In genomic region chr4:15238720-15239119, GRCh38 we compare ENCODE assay signal across 9 cellular contexts.
DNase-seq lines count a peak whose midpoint lies in the region; ATAC-seq, FAIRE-seq and TF ChIP-seq lines count a peak whose summit lies in the region.
"Had no signal": no experiment of that assay in that cellular context is flagged by ENCODE, and none has a peak within 500 bp of the region (broad histone marks: within the 10 kb centered on the region; RNA-seq: fewer than 3 reads in every experiment).

No MANE protein-coding gene starts in this region.

- FAIRE-seq in urothelium cell line (lab: Jason Lieb, UNC) = no peak

- no peak overlapping the region for H3K4me3 ChIP-seq in astrocyte of the spinal cord (ENCODE audit: low read depth, low read length)

- TF ChIP-seq CTCF in astrocyte of the spinal cord (IDR thresholded peaks at IDR 0.05; ENCODE audit: low read depth, low read length) = peak; percentile 69

- in situ Hi-C loops in astrocyte of the spinal cord (cut with HindIII; ENCODE audit: low sequenced_read_pairs) = no loop called here

- DNase-seq in EH (ENCODE audit: low read depth) (peak; percentile 62), NAMALWA (ENCODE audit: low spot score) (peak; percentile 18), astrocyte of the spinal cord (ENCODE audit: low read depth, low spot score) (peak; percentile 59), inferior parietal cortex (ENCODE audit: extremely low spot score) (peak; percentile 22), urothelium cell line (ENCODE audit: low spot score) (no peak)
- DNase-seq in stimulated activated CD8-positive, alpha-beta memory T cell treated with anti-CD3 and anti-CD28 coated beads, Interleukin-4, amount 100 ng/mL, for 48 hours = peak; percentile 41
- DNase-seq in NK-92 treated with Interleukin-12 subunit alpha and Interleukin-12 subunit beta, amount 100 ng/mL, for 24 hours (lab: John Stamatoyannopoulos, UW) = no peak

- peak; percentile 64 for ATAC-seq in GM21423 (IDR thresholded peaks at IDR 0.05; ENCODE audit: unreplicated experiment)
- ATAC-seq: naive thymus-derived CD8-positive, alpha-beta T cell had no signal

Comparison
In these comparisons a context has a peak if more than half of its experiments do, and no peak if none do; other contexts are left out.
1. DNase-seq: peak in EH (single experiment), NAMALWA (single experiment), astrocyte of the spinal cord (single experiment), inferior parietal cortex (single experiment) and stimulated activated CD8-positive, alpha-beta memory T cell treated with anti-CD3 and anti-CD28 coated beads, Interleukin-4, amount 100 ng/mL, for 48 hours (single experiment); none in NK-92 treated with Interleukin-12 subunit alpha and Interleukin-12 subunit beta, amount 100 ng/mL, for 24 hours (single experiment) and urothelium cell line (single experiment).